In genomic region chr19:14515501-14516047, GRCh38 we compare ENCODE assay signal across 11 cellular contexts. TPM values are rescaled to one million over a fixed set of nuclear protein-coding genes. Genes with fewer than 3 reads are reported as not detected.
DNase-seq lines count a peak whose midpoint lies in the region; ATAC-seq and TF ChIP-seq lines count a peak whose summit lies in the region.
"Had no signal": no experiment of that assay in that cellular context is flagged by ENCODE, and none has a peak within 500 bp of the region (broad histone marks: within the 10 kb centered on the region; RNA-seq: fewer than 3 reads in every experiment).

No MANE protein-coding gene starts in this region.

- peaks cover 53% of the 10 kb centered on the region for H3K4me1 Mint-ChIP-seq in activated CD4-positive, alpha-beta memory T cell treated with anti-CD3 and anti-CD28 coated beads, Interleukin-2, amount 10 ng/mL, durations not matched to agents 7 days and 5 days

- no peaks in the 10 kb centered on the region for H3K27me3 Mint-ChIP-seq in activated CD4-positive, alpha-beta memory T cell treated with anti-CD3 and anti-CD28 coated beads, Interleukin-2, amount 10 ng/mL, durations not matched to agents 7 days and 5 days

- in situ Hi-C loops in GM23248 (cut with MboI), result no loop called here

- H3K36me3 Mint-ChIP-seq in activated CD4-positive, alpha-beta memory T cell treated with anti-CD3 and anti-CD28 coated beads, Interleukin-2, amount 10 ng/mL, durations not matched to agents 7 days and 5 days (ENCODE audit: low read depth), result peaks cover 42% of the 10 kb centered on the region

- H3K9me3 ChIP-seq in GM23248 (ENCODE audit: low read depth), result no peaks in the 10 kb centered on the region

- H3K4me2 ChIP-seq in GM23248 (ENCODE audit: unreplicated experiment), result peak overlapping the region; percentile 94

- H3K4me1 ChIP-seq in GM23248 (ENCODE audit: insufficient read depth) (peaks cover 31% of the 10 kb centered on the region), rectal smooth muscle tissue (ENCODE audit: control insufficient read depth, insufficient read depth, low read length) (peaks cover 3% of the 10 kb centered on the region)

- WGBS in GM23248 (ENCODE audit: low coverage in 1 of 2, low lambda C conversion rate in 2 of 2, missing lambda C conversion rate in 2 of 2), 2 experiments, result 66% methylated on average over 8 of the region's 8 CpGs

- TF ChIP-seq CTCF in fibroblast of mammary gland (conservative IDR thresholded peaks at IDR 0.05; ENCODE audit: control insufficient read depth, insufficient read depth, low read depth, low read length), result no peak

- H3K36me3 ChIP-seq in GM23248 (ENCODE audit: low read depth), result peaks cover 24% of the 10 kb centered on the region
- peaks cover 17% of the 10 kb centered on the region for H3K36me3 ChIP-seq in rectal smooth muscle tissue (ENCODE audit: control insufficient read depth, insufficient read depth, low read length)
- peaks cover 20% of the 10 kb centered on the region for H3K36me3 ChIP-seq in H7 (replicated peaks; ENCODE audit: control insufficient read depth, insufficient read depth, low read length)

- H3K27ac Mint-ChIP-seq in activated CD4-positive, alpha-beta memory T cell treated with anti-CD3 and anti-CD28 coated beads, Interleukin-2, amount 10 ng/mL, durations not matched to agents 7 days and 5 days, result peak overlapping the region; percentile 58

- H3K27me3 ChIP-seq in GM23248 (replicated peaks; ENCODE audit: insufficient read depth) (no peaks in the 10 kb centered on the region), rectal smooth muscle tissue (ENCODE audit: control insufficient read depth, insufficient read depth, low read length) (no peaks in the 10 kb centered on the region), H7 (ENCODE audit: control insufficient read depth, insufficient read depth, low read length) (no peaks in the 10 kb centered on the region)

- peak overlapping the region; percentile 79 for H3K4me3 Mint-ChIP-seq in activated CD4-positive, alpha-beta memory T cell treated with anti-CD3 and anti-CD28 coated beads, Interleukin-2, amount 10 ng/mL, durations not matched to agents 7 days and 5 days

- no peaks in the 10 kb centered on the region for H3K9me2 ChIP-seq in GM23248 (ENCODE audit: insufficient read depth)

- peaks cover 50% of the 10 kb centered on the region for H3F3A ChIP-seq in GM23248 (ENCODE audit: insufficient read depth)

- ATAC-seq in HG02678 (IDR thresholded peaks at IDR 0.05; ENCODE audit: unreplicated experiment), result no peak

- H4K20me1 ChIP-seq in GM23248 (ENCODE audit: insufficient read depth), result no peaks in the 10 kb centered on the region

- H3K4me3 ChIP-seq in GM23248 (peak overlapping the region; percentile 97), fibroblast of mammary gland (ENCODE audit: control insufficient read depth, low read depth, low read length) (peak overlapping the region; percentile 76), rectal smooth muscle tissue (ENCODE audit: low read length) (peak overlapping the region; percentile 79), H7 (ENCODE audit: insufficient read depth, low read depth, low read length) (no peak overlapping the region)
- H3K4me3 ChIP-seq: lung had no signal

- no peak for DNase-seq in GM23248
- DNase-seq in activated CD4-positive, alpha-beta memory T cell treated with anti-CD3 and anti-CD28 coated beads, Interleukin-2, amount 10 ng/mL, durations not matched to agents 7 days and 5 days, result no peak
- no peak for DNase-seq in fibroblast of mammary gland (ENCODE audit: low read depth)
- no peak for DNase-seq in NCI-H1436 treated with DMSO at 0.1 percent for 48 hours (lab: John Stamatoyannopoulos, UW)
- no peak for DNase-seq in H7
- DNase-seq in NAMALWA (ENCODE audit: low spot score), result no peak
- DNase-seq: activated gamma-delta T cell; stimulated activated naive CD4-positive, alpha-beta T cell treated with Interleukin-2 at 50 U/mL for 16 hours had no signal

- H3K27ac ChIP-seq in GM23248, result no peak overlapping the region; the same call in 1 of the 2 replicates
- no peak overlapping the region for H3K27ac ChIP-seq in rectal smooth muscle tissue (ENCODE audit: low read depth, low read length)

- POLR2A ChIA-PET in activated CD4-positive, alpha-beta memory T cell treated with anti-CD3 and anti-CD28 coated beads, Interleukin-2, amount 10 ng/mL, durations not matched to agents 7 days and 5 days (lab: Charles Lee), result interaction anchor here (8.4 to 9.4 kb wide), 2 partner anchors 13 to 16 kb away, joined by 84 to 316 read pairs; partner anchors contain the start of genes GIPC1 and TECR

- peaks cover 40% of the 10 kb centered on the region for H3K79me2 ChIP-seq in GM23248 (ENCODE audit: insufficient read depth)

- H3K9ac ChIP-seq in GM23248 (peak overlapping the region; percentile 97; the same call in 1 of the 2 replicates), rectal smooth muscle tissue (ENCODE audit: low read length) (no peak overlapping the region)

- CTCF ChIA-PET in activated CD4-positive, alpha-beta memory T cell treated with anti-CD3 and anti-CD28 coated beads, Interleukin-2, amount 10 ng/mL, durations not matched to agents 7 days and 5 days (lab: Charles Lee), result interaction anchor here (0.5 to 4.7 kb wide), 3 partner anchors 10 to 43 kb away, joined by 3 to 39 read pairs (median 3); no protein-coding TSS in a partner anchor

- no peak overlapping the region for H2AFZ ChIP-seq in GM23248

- H3K9me3 Mint-ChIP-seq in activated CD4-positive, alpha-beta memory T cell treated with anti-CD3 and anti-CD28 coated beads, Interleukin-2, amount 10 ng/mL, durations not matched to agents 7 days and 5 days, result no peaks in the 10 kb centered on the region

RNA-seq across cellular contexts. Expression of gene DNAJB1, which starts 2.6 kb away (rescaled TPM):
- total RNA-seq in GM23248 (2014; rRNA removed; shearing (Covaris generic)), result 82.5 and 101 TPM in 2 replicates
- polyA plus RNA-seq in GM23248 (2016; fragmentation: Nextera tagmentation; extraction: Ambion mirVana), result 124 and 127 TPM in 2 replicates
- total RNA-seq in activated CD4-positive, alpha-beta memory T cell treated with anti-CD3 and anti-CD28 coated beads, Interleukin-2, amount 10 ng/mL, durations not matched to agents 7 days and 5 days, result 100 to 1,000 TPM; 108 to 114 TPM
- 44.6 and 46.9 TPM in 2 replicates for total RNA-seq in H7 (2014; rRNA removed; shearing (Covaris generic))

RNA-seq across cellular contexts. Expression of gene TECR, which starts 13.8 kb away (rescaled TPM):
- total RNA-seq in GM23248 (2014; rRNA removed; shearing (Covaris generic)), result 38.8 and 40.1 TPM in 2 replicates
- polyA plus RNA-seq in GM23248 (2016; fragmentation: Nextera tagmentation; extraction: Ambion mirVana), result 129 and 132 TPM in 2 replicates
- total RNA-seq in activated CD4-positive, alpha-beta memory T cell treated with anti-CD3 and anti-CD28 coated beads, Interleukin-2, amount 10 ng/mL, durations not matched to agents 7 days and 5 days, result 100 to 1,000 TPM; 171 to 178 TPM
- total RNA-seq in H7 (2014; rRNA removed; shearing (Covaris generic)), result 88.2 and 99.4 TPM in 2 replicates

RNA-seq across cellular contexts. Expression of gene GIPC1, which starts 19.6 kb away (rescaled TPM):
- total RNA-seq in GM23248 (2014; rRNA removed; shearing (Covaris generic)), result 143 and 173 TPM in 2 replicates
- 106 and 112 TPM in 2 replicates for polyA plus RNA-seq in GM23248 (2016; fragmentation: Nextera tagmentation; extraction: Ambion mirVana)
- total RNA-seq in activated CD4-positive, alpha-beta memory T cell treated with anti-CD3 and anti-CD28 coated beads, Interleukin-2, amount 10 ng/mL, durations not matched to agents 7 days and 5 days, result 10 to 100 TPM; 39.8 to 40.0 TPM
- total RNA-seq in H7 (2014; rRNA removed; shearing (Covaris generic)), result 97.8 and 116 TPM in 2 replicates

RNA-seq across cellular contexts. Expression of gene PTGER1, which starts 40.4 kb away (rescaled TPM):
- 0.22 and 2.5 TPM in 2 replicates for total RNA-seq in GM23248 (2014; rRNA removed; shearing (Covaris generic))
- polyA plus RNA-seq in GM23248 (2016; fragmentation: Nextera tagmentation; extraction: Ambion mirVana), result 0.79 and 0.80 TPM in 2 replicates
- 1 to 10 TPM in 1 of 2 experiments, under 1 TPM in 1; 0.93 to 1.3 TPM for total RNA-seq in activated CD4-positive, alpha-beta memory T cell treated with anti-CD3 and anti-CD28 coated beads, Interleukin-2, amount 10 ng/mL, durations not matched to agents 7 days and 5 days
- 0.22 and 0.35 TPM in 2 replicates for total RNA-seq in H7 (2014; rRNA removed; shearing (Covaris generic))

RNA-seq across cellular contexts. Expression of gene NDUFB7, which starts 56.3 kb away (rescaled TPM):
- total RNA-seq in GM23248 (2014; rRNA removed; shearing (Covaris generic)), result 186 and 244 TPM in 2 replicates
- polyA plus RNA-seq in GM23248 (2016; fragmentation: Nextera tagmentation; extraction: Ambion mirVana), result 316 and 336 TPM in 2 replicates
- 10 to 100 TPM; 91.6 to 93.0 TPM for total RNA-seq in activated CD4-positive, alpha-beta memory T cell treated with anti-CD3 and anti-CD28 coated beads, Interleukin-2, amount 10 ng/mL, durations not matched to agents 7 days and 5 days
- total RNA-seq in H7 (2014; rRNA removed; shearing (Covaris generic)), result 332 and 343 TPM in 2 replicates
